In genomic region chr11:47955356-47955755, GRCh38 we compare ENCODE assay signal across 1 cellular context.
TF ChIP-seq lines count a peak whose summit lies in the region.

No MANE protein-coding gene starts in this region.

TF ChIP-seq in WTC11, 78 proteins besides CTCF, POLR2A, EP300 and RAD21:
- TF ChIP-seq ZNF423 (CRISPR knock-in tag; IDR thresholded peaks at IDR 0.05) (no peak), PRDM15 (CRISPR knock-in tag; IDR thresholded peaks at IDR 0.05) (peak; percentile 76)
